ENCODE assay signal across 11 cellular contexts in genomic region chr16:53043986-53044571, GRCh38. TPM values are rescaled to one million over a fixed set of nuclear protein-coding genes. Genes with fewer than 3 reads are reported as not detected.
DNase-seq lines count a peak whose midpoint lies in the region; ATAC-seq, FAIRE-seq and TF ChIP-seq lines count a peak whose summit lies in the region.
"Had no signal": no experiment of that assay in that cellular context is flagged by ENCODE, and none has a peak within 500 bp of the region (broad histone marks: within the 10 kb centered on the region; RNA-seq: fewer than 3 reads in every experiment).

No MANE protein-coding gene starts in this region.

- H3K9me3 ChIP-seq in K562 (replicated peaks; ENCODE audit: control insufficient read depth, insufficient read depth, low read depth, low read length) (no peaks in the 10 kb centered on the region), prostate gland (no peaks in the 10 kb centered on the region)
- H3K9me3 ChIP-seq in naive thymus-derived CD4-positive, alpha-beta T cell (ENCODE audit: control insufficient read depth in 2 of 3, low read length in 3 of 3), result no peaks in the 10 kb centered on the region
- H3K9me3 ChIP-seq: SK-N-SH had no signal

- no peaks in the 10 kb centered on the region for H3K4me1 ChIP-seq in K562 (replicated peaks in 1 of 2; ENCODE audit: control insufficient read depth in 2 of 2, insufficient read depth in 2 of 2, low read length in 2 of 2)
- H3K4me1 ChIP-seq in prostate gland (replicated peaks), result peaks cover 20% of the 10 kb centered on the region
- H3K4me1 ChIP-seq in naive thymus-derived CD4-positive, alpha-beta T cell (ENCODE audit: control insufficient read depth in 2 of 2, insufficient read depth in 2 of 2, low read length in 2 of 2), result no peaks in the 10 kb centered on the region

- no peak for TF ChIP-seq POLR2A in K562 (conservative IDR thresholded peaks at IDR 0.05)
- TF ChIP-seq POLR2A in prostate gland (IDR thresholded peaks at IDR 0.05), result peak; percentile 49

- no peaks in the 10 kb centered on the region for H3K79me2 ChIP-seq in K562 (ENCODE audit: control insufficient read depth, insufficient read depth, low read length)

- no peak for TF ChIP-seq EP300 in K562 (IDR thresholded peaks at IDR 0.05; ENCODE audit: low read length)

- no peaks in the 10 kb centered on the region for H3K9me1 ChIP-seq in K562 (ENCODE audit: control insufficient read depth, insufficient read depth, low read length)

- ATAC-seq in K562, result peak; percentile 53
- ATAC-seq in GM18519 (IDR thresholded peaks at IDR 0.05; ENCODE audit: low FRiP score, unreplicated experiment), result no peak
- no peak for ATAC-seq in naive thymus-derived CD4-positive, alpha-beta T cell

- no peak for FAIRE-seq in K562 (lab: Jason Lieb, UNC)
- FAIRE-seq: D721Med had no signal

- CTCF ChIA-PET in K562 (lab: Yijun Ruan, JAX; ENCODE audit: low intra/inter-chr PET ratio), result no interaction called here
- CTCF ChIA-PET in naive thymus-derived CD4-positive, alpha-beta T cell (lab: Charles Lee), result no interaction called here

- no peaks in the 10 kb centered on the region for H3K36me3 ChIP-seq in H7 (replicated peaks; ENCODE audit: control insufficient read depth, insufficient read depth, low read length)
- H3K36me3 ChIP-seq in K562 (ENCODE audit: control insufficient read depth, insufficient read depth, low read length), result no peaks in the 10 kb centered on the region
- no peaks in the 10 kb centered on the region for H3K36me3 ChIP-seq in prostate gland
- no peaks in the 10 kb centered on the region for H3K36me3 ChIP-seq in naive thymus-derived CD4-positive, alpha-beta T cell (ENCODE audit: control insufficient read depth in 2 of 3, insufficient read depth in 3 of 3, low read length in 3 of 3)

- TF ChIP-seq RAD21 in K562 (CRISPR knock-in tag; conservative IDR thresholded peaks at IDR 0.05 in 1 of 2, IDR thresholded peaks at IDR 0.05 in 1 of 2), result no peak

- H2AFZ ChIP-seq in K562 (ENCODE audit: low read depth, low read length), result no peak overlapping the region

- no peak overlapping the region for H3K4me3 Mint-ChIP-seq in naive thymus-derived CD4-positive, alpha-beta T cell

- H3K9me3 Mint-ChIP-seq in naive thymus-derived CD4-positive, alpha-beta T cell, result peaks cover 0 to 3% (median 0%) of the 10 kb centered on the region in 11 donors

- no peak overlapping the region for H3K4me2 ChIP-seq in K562 (ENCODE audit: insufficient read depth, low read length)
- H3K4me2 ChIP-seq: SK-N-SH had no signal

- WGBS in K562 (ENCODE audit: insufficient coverage, low coverage, missing lambda C conversion rate), result 1% methylated on average over 11 of the region's 11 CpGs
- 32% methylated on average over 11 of the region's 11 CpGs for WGBS in prostate gland

- intact Hi-C loops in K562 (cut with micrococcal nuclease) (no loop called here), prostate gland (cut with DNase I) (no loop called here)
- intact Hi-C loops in naive thymus-derived CD4-positive, alpha-beta T cell (cut with micrococcal nuclease), result no loop called here

- H3K27me3 Mint-ChIP-seq in naive thymus-derived CD4-positive, alpha-beta T cell, result peaks cover 10 to 24% (median 15%) of the 10 kb centered on the region in 5 donors

- in situ Hi-C loops in K562 (cut with MboI), result no loop called here

- DNase-seq in H7 (peak; percentile 79), K562 (ENCODE audit: extremely low read depth in 1 of 4, low spot score in 3 of 4) (no peak), iPS DF 4.7 (ENCODE audit: extremely low read depth, low spot score) (peak; percentile 71), prostate gland (ENCODE audit: low spot score) (peak; percentile 53), NCI-H2171 treated with DMSO at 0.1 percent for 48 hours (lab: John Stamatoyannopoulos, UW) (no peak), COLO668 (lab: John Stamatoyannopoulos, UW; ENCODE audit: unreplicated experiment) (no peak)
- DNase-seq in naive thymus-derived CD4-positive, alpha-beta T cell, result no peak
- DNase-seq: NCI-H1694 treated with DMSO at 0.1 percent for 48 hours, SK-N-SH had no signal

- H3K27ac ChIP-seq in K562 (ENCODE audit: extremely low read depth, low read depth, low read length), result no peak overlapping the region
- peak overlapping the region; percentile 79 to 80 for H3K27ac ChIP-seq in prostate gland
- H3K27ac ChIP-seq in naive thymus-derived CD4-positive, alpha-beta T cell (ENCODE audit: low read depth, low read length), result no peak overlapping the region

- BruUV-seq in K562 (replicated peaks; lab: Mats Ljungman, UMichigan), result no TSS peak

- peak overlapping the region; percentile 48 for H3K4me3 ChIP-seq in H7 (ENCODE audit: insufficient read depth, low read depth, low read length)
- no peak overlapping the region for H3K4me3 ChIP-seq in K562
- H3K4me3 ChIP-seq in prostate gland, result peak overlapping the region; percentile 16 to 24
- no peak overlapping the region for H3K4me3 ChIP-seq in naive thymus-derived CD4-positive, alpha-beta T cell (ENCODE audit: low read length)

- POLR2A ChIA-PET in K562 (lab: Yijun Ruan, JAX), result interaction anchor here (1.1 kb wide), 2 partner anchors 10 to 11 kb away, joined by 3 to 5 read pairs; partner anchors contain the start of gene CHD9
- POLR2A ChIA-PET in naive thymus-derived CD4-positive, alpha-beta T cell (lab: Charles Lee), result no interaction called here

- H3K9ac ChIP-seq in K562 (ENCODE audit: insufficient read depth in 1 of 2, low read depth in 2 of 2, low read length in 2 of 2), result no peak overlapping the region
- H3K9ac ChIP-seq: SK-N-SH had no signal

- no peak overlapping the region for H3K27ac Mint-ChIP-seq in naive thymus-derived CD4-positive, alpha-beta T cell

- H3K4me1 Mint-ChIP-seq in naive thymus-derived CD4-positive, alpha-beta T cell, result peaks cover 0 to 5% (median 3%) of the 10 kb centered on the region in 7 donors

- H4K20me1 ChIP-seq in K562 (replicated peaks; ENCODE audit: control insufficient read depth, insufficient read depth, low read length), result no peaks in the 10 kb centered on the region

- H3K27me3 ChIP-seq in H7 (ENCODE audit: control insufficient read depth, insufficient read depth, low read length), result peaks cover 1% of the 10 kb centered on the region; the same call in 1 of the 2 replicates
- peaks cover 22% of the 10 kb centered on the region in 2 experiments; a peak in 4 of 5 replicates for H3K27me3 ChIP-seq in K562 (ENCODE audit: control insufficient read depth in 2 of 2, insufficient read depth in 2 of 2, low read length in 2 of 2)
- H3K27me3 ChIP-seq in prostate gland (replicated peaks; ENCODE audit: insufficient read depth), result no peaks in the 10 kb centered on the region
- no peaks in the 10 kb centered on the region for H3K27me3 ChIP-seq in naive thymus-derived CD4-positive, alpha-beta T cell (ENCODE audit: control insufficient read depth in 2 of 2, insufficient read depth in 2 of 2, low read length in 2 of 2)

- peaks cover 0 to 3% (median 0%) of the 10 kb centered on the region in 5 donors for H3K36me3 Mint-ChIP-seq in naive thymus-derived CD4-positive, alpha-beta T cell

- TF ChIP-seq CTCF in K562 (IDR thresholded peaks at IDR 0.05 in 2 of 3, conservative IDR thresholded peaks at IDR 0.05 in 1 of 3; ENCODE audit: insufficient read depth in 2 of 3, low read depth in 1 of 3, low read length in 3 of 3) (no peak), prostate gland (IDR thresholded peaks at IDR 0.05) (no peak)

RNA-seq across cellular contexts. Expression of gene CHD9NB, which starts 8.6 kb away (rescaled TPM):
- total RNA-seq in H7 (2014; rRNA removed; shearing (Covaris generic)), result 2.0 and 2.1 TPM in 2 replicates
- not detected in 2 replicates for total RNA-seq in K562 (2011; cell fraction: chromatin; rRNA removed; ENCODE audit: low replicate concordance)
- not detected in 2 replicates for total RNA-seq in K562 (2011; cell fraction: nucleolus; rRNA removed)
- not detected in 2 replicates for total RNA-seq in K562 (2011; cell fraction: nucleoplasm; rRNA removed)
- total RNA-seq in K562 (2014; rRNA removed), result not detected in 2 replicates
- total RNA-seq in K562 (2014; rRNA removed; fragmentation: Illumina TruSeq; extraction: Trizol), result 0.07 TPM in 1 of 2 replicates, not detected in the other
- not detected in 2 replicates for total RNA-seq in K562 (2015; rRNA removed; fragmentation: Illumina TruSeq; extraction: Trizol)
- total RNA-seq in K562 (2021), result 0.13 TPM in 1 of 2 replicates, not detected in the other
- not detected in 2 replicates for polyA plus RNA-seq in K562 (2011; rRNA removed)
- not detected in 2 replicates for polyA plus RNA-seq in K562 (2011; cell fraction: cytosol; rRNA removed)
- polyA plus RNA-seq in K562 (2011; cell fraction: nucleus; rRNA removed), result 0.07 TPM in 1 of 2 replicates, not detected in the other
- polyA plus RNA-seq in K562 (2012), result 0.10 TPM in 1 of 2 replicates, not detected in the other
- polyA plus RNA-seq in K562 (2014; fragmentation: Illumina TruSeq; extraction: Trizol), result 0.10 and 0.29 TPM in 2 replicates
- under 1 TPM in 1 of 2 experiments, not detected in 1; 0.06 TPM for polyA plus RNA-seq in K562 (2014; fragmentation: Nextera tagmentation; extraction: Ambion mirVana)
- 0.19 TPM in 1 of 2 replicates, not detected in the other for polyA plus RNA-seq in K562 (2014; rRNA removed)
- not detected in 2 replicates for polyA minus RNA-seq in K562 (2011; rRNA and poly(A)+ RNA removed)
- not detected in 2 replicates for polyA minus RNA-seq in K562 (2011; cell fraction: cytosol; rRNA and poly(A)+ RNA removed)
- polyA minus RNA-seq in K562 (2011; cell fraction: nucleus; rRNA and poly(A)+ RNA removed), result not detected in 2 replicates
- 10 to 100 TPM in 1 of 2 donors, 1 to 10 TPM in 1; 4.3 to 26.7 TPM for total RNA-seq in prostate gland
- under 1 TPM in 1 of 5 experiments, not detected in 4; 0.22 TPM for total RNA-seq in naive thymus-derived CD4-positive, alpha-beta T cell
- not detected for polyA plus RNA-seq in naive thymus-derived CD4-positive, alpha-beta T cell

RNA-seq across cellular contexts. Expression of gene CHD9, which starts 10.7 kb away (rescaled TPM):
- 12.9 and 15.0 TPM in 2 replicates for total RNA-seq in H7 (2014; rRNA removed; shearing (Covaris generic))
- total RNA-seq in K562 (2011; cell fraction: chromatin; rRNA removed; ENCODE audit: low replicate concordance), result 65.0 and 350 TPM in 2 replicates
- 31.9 and 54.3 TPM in 2 replicates for total RNA-seq in K562 (2011; cell fraction: nucleolus; rRNA removed)
- total RNA-seq in K562 (2011; cell fraction: nucleoplasm; rRNA removed), result 103 and 111 TPM in 2 replicates
- total RNA-seq in K562 (2014; rRNA removed) (22.0 and 32.0 TPM in 2 replicates), K562 (2014; rRNA removed; fragmentation: Illumina TruSeq; extraction: Trizol) (58.1 and 65.4 TPM in 2 replicates), K562 (2015; rRNA removed; fragmentation: Illumina TruSeq; extraction: Trizol) (49.1 and 54.0 TPM in 2 replicates), K562 (2021) (38.8 and 40.7 TPM in 2 replicates), prostate gland (10 to 100 TPM; 56.3 to 62.6 TPM)
- polyA plus RNA-seq in K562 (2011; rRNA removed) (33.9 and 41.6 TPM in 2 replicates), K562 (2014; fragmentation: Illumina TruSeq; extraction: Trizol) (25.6 and 29.0 TPM in 2 replicates), K562 (2014; fragmentation: Nextera tagmentation; extraction: Ambion mirVana) (10 to 100 TPM; 33.7 to 69.3 TPM), K562 (2014; rRNA removed) (26.1 and 40.6 TPM in 2 replicates)
- 6.7 and 13.4 TPM in 2 replicates for polyA plus RNA-seq in K562 (2011; cell fraction: cytosol; rRNA removed)
- polyA plus RNA-seq in K562 (2011; cell fraction: nucleus; rRNA removed), result 31.4 and 44.3 TPM in 2 replicates
- 20.4 and 21.2 TPM in 2 replicates for polyA plus RNA-seq in K562 (2012)
- 179 and 246 TPM in 2 replicates for polyA minus RNA-seq in K562 (2011; rRNA and poly(A)+ RNA removed)
- polyA minus RNA-seq in K562 (2011; cell fraction: cytosol; rRNA and poly(A)+ RNA removed), result 23.1 and 25.2 TPM in 2 replicates
- 89.8 and 176 TPM in 2 replicates for polyA minus RNA-seq in K562 (2011; cell fraction: nucleus; rRNA and poly(A)+ RNA removed)
- total RNA-seq in naive thymus-derived CD4-positive, alpha-beta T cell, result 10 to 100 TPM; 23.8 to 46.4 (median 36.3) TPM
- 10 to 100 TPM; 24.1 to 30.6 TPM for polyA plus RNA-seq in naive thymus-derived CD4-positive, alpha-beta T cell

Comparison
In these comparisons a context has a peak if more than half of its experiments do, and no peak if none do; other contexts are left out.
1. DNase-seq: peak in H7 (single experiment), iPS DF 4.7 (single experiment) and prostate gland (single experiment); none in K562 (0 of 4), NCI-H2171 treated with DMSO at 0.1 percent for 48 hours (single experiment), COLO668 (single experiment) and naive thymus-derived CD4-positive, alpha-beta T cell (0 of 9).
2. H3K4me3 ChIP-seq: peak in H7 (single experiment) and prostate gland (2 of 2); none in K562 (single experiment) and naive thymus-derived CD4-positive, alpha-beta T cell (single experiment).
3. H3K27ac ChIP-seq: peak in prostate gland (2 of 2); none in K562 (single experiment) and naive thymus-derived CD4-positive, alpha-beta T cell (single experiment).